ENCODE assay signal across 29 cellular contexts in the genomic region with DNA sequence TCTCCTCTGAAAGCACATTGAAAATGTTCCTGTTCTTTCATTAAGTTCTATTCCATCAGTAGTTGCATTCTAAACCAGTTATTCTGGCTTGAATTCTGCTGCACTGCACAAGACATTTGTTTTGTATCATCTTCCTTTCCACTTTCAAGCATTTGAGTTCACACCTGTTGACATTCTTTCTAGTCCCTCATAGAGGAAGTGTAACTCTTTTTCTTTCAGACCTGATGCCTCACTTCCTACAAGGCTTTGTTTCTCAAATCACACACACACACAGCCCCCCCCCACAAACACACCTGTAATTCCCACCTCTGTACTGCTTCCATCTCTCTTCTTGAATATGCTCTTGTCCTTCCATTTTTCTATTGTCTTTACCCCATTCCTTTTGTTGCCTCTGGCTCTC. TPM values are rescaled to one million over a fixed set of nuclear protein-coding genes. Genes with fewer than 3 reads are reported as not detected.
"Had no signal": no experiment of that assay in that cellular context is flagged by ENCODE, and none has a peak within 500 bp of the region (broad histone marks: within the 10 kb centered on the region; RNA-seq: fewer than 3 reads in every experiment).

No MANE protein-coding gene starts in this region.

- H3K27me3 ChIP-seq: breast epithelium, esophagus squamous epithelium, heart right ventricle, right lobe of liver, uterus had no signal

- H3K9me3 Mint-ChIP-seq: activated CD8-positive, alpha-beta T cell treated with anti-CD3 and anti-CD28 coated beads for 36 hours; stimulated activated naive CD8-positive, alpha-beta T cell treated with anti-CD3 and anti-CD28 coated beads, Interleukin-15, Interleukin-2, amounts not matched to agents 100 ng/mL and 50 ng/mL, for 24 hours had no signal

- H3K27ac ChIP-seq: breast epithelium, esophagus squamous epithelium, heart right ventricle, left ventricle myocardium inferior, right lobe of liver, thoracic aorta, uterus, VCaP had no signal

- DNase-seq: activated CD4-positive, alpha-beta T cell treated with anti-CD3 and anti-CD28 coated beads, Interleukin-2, amount 10 ng/mL, durations not matched to agents 24 days and 14 days; activated CD8-positive, alpha-beta T cell treated with anti-CD3 and anti-CD28 coated beads for 36 hours; activated naive CD4-positive, alpha-beta T cell; activated T-cell treated with anti-CD3 and anti-CD28 coated beads, Interleukin-2, amount 50 U/mL, for 48 hours; central memory CD4-positive, alpha-beta T cell; endodermal cell; esophagus squamous epithelium; foreskin melanocyte; heart right ventricle; left ventricle myocardium inferior; mucosa of descending colon; posterior cingulate gyrus; right lobe of liver; stimulated activated CD4-positive, alpha-beta T cell treated with anti-CD3 and anti-CD28 coated beads, Interleukin-4, amount 100 ng/mL, for 1 hour; T-helper 9 cell; trophoblast cell; uterus had no signal

- FAIRE-seq: islet of Langerhans, TTC549 had no signal

- H3K4me1 ChIP-seq: breast epithelium, esophagus squamous epithelium, heart right ventricle, left ventricle myocardium inferior, uterus had no signal

- H3K4me3 Mint-ChIP-seq: activated CD4-positive, alpha-beta T cell treated with anti-CD3 and anti-CD28 coated beads, Interleukin-2, amount 10 ng/mL, durations not matched to agents 24 days and 14 days; activated CD8-positive, alpha-beta T cell treated with anti-CD3 and anti-CD28 coated beads for 36 hours; dendritic cell treated with granulocyte-macrophage colony-stimulating factor and Interleukin-4, amounts not matched to agents 40 ng/mL and 50 ng/mL, for 4 days; endodermal cell; nephron; stimulated activated naive CD8-positive, alpha-beta T cell treated with anti-CD3 and anti-CD28 coated beads, Interleukin-15, Interleukin-2, amounts not matched to agents 100 ng/mL and 50 ng/mL, for 24 hours; T-helper 1 cell treated with Interleukin-12 subunit alpha and Interleukin-12 subunit beta and Interleukin-4 antibody, amounts not matched to agents 30 μg/mL and 1 μg/mL, for 36 hours had no signal

- H3K4me1 Mint-ChIP-seq: activated CD4-positive, alpha-beta T cell treated with anti-CD3 and anti-CD28 coated beads, Interleukin-2, amount 10 ng/mL, durations not matched to agents 24 days and 14 days had no signal

- H3K4me3 ChIP-seq: breast epithelium, esophagus squamous epithelium, heart right ventricle, left ventricle myocardium inferior, lung, mucosa of descending colon, right lobe of liver, thoracic aorta, uterus had no signal

- ATAC-seq: activated CD4-positive, CD25-positive, alpha-beta regulatory T cell treated with anti-CD3 and anti-CD28 coated beads, Interleukin-2, amount 50 U/mL, for 24 hours; activated CD8-positive, alpha-beta T cell treated with anti-CD3 and anti-CD28 coated beads for 36 hours; activated naive CD4-positive, alpha-beta T cell treated with anti-CD3 and anti-CD28 coated beads, Interleukin-2, amount 50 U/mL, for 72 hours; heart right ventricle; mucosa of descending colon; right lobe of liver had no signal

- H3K36me3 ChIP-seq: breast epithelium, esophagus squamous epithelium, heart right ventricle, left ventricle myocardium inferior, right lobe of liver, thoracic aorta, uterus had no signal

- H3K9me3 ChIP-seq: breast epithelium, right lobe of liver, thoracic aorta, uterus had no signal

- H3K27ac Mint-ChIP-seq: activated CD4-positive, alpha-beta T cell treated with anti-CD3 and anti-CD28 coated beads, Interleukin-2, amount 10 ng/mL, durations not matched to agents 24 days and 14 days; activated CD8-positive, alpha-beta T cell treated with anti-CD3 and anti-CD28 coated beads for 36 hours; activated naive CD4-positive, alpha-beta T cell treated with anti-CD3 and anti-CD28 coated beads, Interleukin-2, amount 50 U/mL, for 72 hours; dendritic cell treated with granulocyte-macrophage colony-stimulating factor and Interleukin-4, amounts not matched to agents 40 ng/mL and 50 ng/mL, for 4 days; endodermal cell; nephron; stimulated activated naive CD8-positive, alpha-beta T cell treated with anti-CD3 and anti-CD28 coated beads, Interleukin-15, Interleukin-2, amounts not matched to agents 100 ng/mL and 50 ng/mL, for 24 hours; T-helper 1 cell treated with Interleukin-12 subunit alpha and Interleukin-12 subunit beta and Interleukin-4 antibody, amounts not matched to agents 30 μg/mL and 1 μg/mL, for 36 hours had no signal

RNA-seq across cellular contexts. Expression of a gene that starts 50.9 kb away (rescaled TPM):
- total RNA-seq: activated CD4-positive, alpha-beta T cell treated with anti-CD3 and anti-CD28 coated beads, Interleukin-2, amount 10 ng/mL, durations not matched to agents 24 days and 14 days; activated CD8-positive, alpha-beta T cell treated with anti-CD3 and anti-CD28 coated beads for 36 hours; activated naive CD4-positive, alpha-beta T cell treated with anti-CD3 and anti-CD28 coated beads, Interleukin-2, amount 50 U/mL, for 72 hours had no signal
